Comparison of ENCODE assay signal across 8 cellular contexts in the genomic region with DNA sequence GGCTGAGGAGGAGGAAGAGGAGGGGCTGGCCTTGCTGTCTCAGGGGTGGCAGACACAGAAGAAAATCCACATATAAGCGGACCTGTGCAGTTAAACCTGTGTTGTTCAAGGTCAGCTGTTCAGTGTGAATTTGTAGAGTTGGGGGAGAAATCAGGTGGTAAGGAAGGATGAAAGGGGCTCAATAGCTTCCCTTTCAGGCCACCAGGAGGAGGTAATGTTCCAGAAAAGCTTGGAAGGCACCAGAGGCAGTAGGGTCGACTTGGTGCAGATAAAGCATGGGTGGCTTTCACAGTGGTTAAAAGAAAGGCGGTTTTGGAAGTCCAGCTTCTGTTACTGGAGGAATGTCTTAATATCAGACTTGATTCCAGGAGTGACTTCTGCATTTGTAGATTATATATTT.
DNase-seq lines count a peak whose midpoint lies in the region; ATAC-seq and TF ChIP-seq lines count a peak whose summit lies in the region.

No MANE protein-coding gene starts in this region.

- H3K4me1 ChIP-seq in OCI-LY7 (ENCODE audit: insufficient read depth, low read length, poor library complexity, severe bottlenecking) (no peaks in the 10 kb centered on the region), hepatocyte (ENCODE audit: insufficient read depth) (no peaks in the 10 kb centered on the region), gastrocnemius medialis (no peaks in the 10 kb centered on the region)

- no peak for TF ChIP-seq POLR2A in gastrocnemius medialis (IDR thresholded peaks at IDR 0.05)

- WGBS in hepatocyte (ENCODE audit: low lambda C conversion rate, missing lambda C conversion rate) = 30% methylated on average over 3 of the region's 3 CpGs

- in situ Hi-C loops in gastrocnemius medialis (cut with MboI; ENCODE audit: low sequenced_read_pairs in 4 of 4) = no loop called here

- CTCF ChIA-PET in OCI-LY7 (lab: Charles Lee; ENCODE audit: unreplicated experiment) = no interaction called here

- DNase-seq in DMS 273 treated with DMSO at 0.1 percent for 48 hours (lab: John Stamatoyannopoulos, UW) = peak; percentile 11
- DNase-seq in OCI-LY7 (ENCODE audit: low spot score) = peak; percentile 13
- peak; percentile 47 for DNase-seq in hepatocyte (ENCODE audit: low spot score)
- DNase-seq in gastrocnemius medialis = no peak
- DNase-seq in T-helper 1 cell = no peak

- H3K4me3 ChIP-seq in OCI-LY7 (ENCODE audit: low read depth, low read length, poor library complexity, severe bottlenecking) (no peak overlapping the region), hepatocyte (no peak overlapping the region), gastrocnemius medialis (no peak overlapping the region)

- intact Hi-C loops in OCI-LY7 (cut with micrococcal nuclease; ENCODE audit: unreplicated experiment) = loop anchor here (5.0 kb wide), 1 partner anchor 905 kb away; no protein-coding TSS in a partner anchor
- intact Hi-C loops in gastrocnemius medialis (cut with DNase I; ENCODE audit: low total_unique reads) = no loop called here

- no peak overlapping the region for H3K4me2 ChIP-seq in OCI-LY7 (ENCODE audit: low read length)
- no peak overlapping the region for H3K4me2 ChIP-seq in hepatocyte

- no TSS peak for BruUV-seq in OCI-LY7 (replicated peaks; lab: Mats Ljungman, UMichigan)

- no peaks in the 10 kb centered on the region for H3K36me3 ChIP-seq in OCI-LY7 (ENCODE audit: insufficient read depth, low read length)
- no peaks in the 10 kb centered on the region for H3K36me3 ChIP-seq in hepatocyte (replicated peaks; ENCODE audit: insufficient read depth, low read depth)
- H3K36me3 ChIP-seq in gastrocnemius medialis = no peaks in the 10 kb centered on the region

- H3K27ac ChIP-seq in OCI-LY7 (ENCODE audit: low read depth, low read length, poor library complexity, severe bottlenecking) = no peak overlapping the region
- H3K27ac ChIP-seq in hepatocyte = no peak overlapping the region
- H3K27ac ChIP-seq in gastrocnemius medialis = no peak overlapping the region

- H3K9me3 ChIP-seq in OCI-LY7 (ENCODE audit: low read length) (no peaks in the 10 kb centered on the region), hepatocyte (ENCODE audit: low read depth) (no peaks in the 10 kb centered on the region), gastrocnemius medialis (no peaks in the 10 kb centered on the region)

- H4K20me1 ChIP-seq in OCI-LY7 (ENCODE audit: insufficient read depth, low read length) (no peaks in the 10 kb centered on the region), hepatocyte (ENCODE audit: insufficient read depth, poor library complexity, severe bottlenecking) (no peaks in the 10 kb centered on the region)

- no peaks in the 10 kb centered on the region for H3K9me2 ChIP-seq in OCI-LY7 (ENCODE audit: insufficient read depth, low read length)
- no peaks in the 10 kb centered on the region for H3K9me2 ChIP-seq in hepatocyte (replicated peaks; ENCODE audit: insufficient read depth)

- TF ChIP-seq CTCF in OCI-LY7 (conservative IDR thresholded peaks at IDR 0.05; ENCODE audit: low read length) (peak; percentile 62), hepatocyte (IDR thresholded peaks at IDR 0.05; ENCODE audit: poor library complexity) (peak; percentile 58), gastrocnemius medialis (IDR thresholded peaks at IDR 0.05 in 4 of 5, conservative IDR thresholded peaks at IDR 0.05 in 1 of 5) (no peak)

- H3K79me2 ChIP-seq in OCI-LY7 (ENCODE audit: insufficient read depth, low read depth, low read length) (no peaks in the 10 kb centered on the region), hepatocyte (no peaks in the 10 kb centered on the region)

- ATAC-seq in HG02938 (IDR thresholded peaks at IDR 0.05; ENCODE audit: unreplicated experiment) = peak; percentile 70
- ATAC-seq in gastrocnemius medialis = no peak
- ATAC-seq in GM19467 (IDR thresholded peaks at IDR 0.05; ENCODE audit: unreplicated experiment) = no peak
- ATAC-seq in GM18870 (IDR thresholded peaks at IDR 0.05; ENCODE audit: unreplicated experiment) = no peak

- POLR2A ChIA-PET in OCI-LY7 (lab: Charles Lee) = interaction anchor here (1.0 kb wide), 1 partner anchor 11 kb away, joined by 5 read pairs; no protein-coding TSS in a partner anchor

- H2AFZ ChIP-seq in OCI-LY7 (ENCODE audit: low read length) = no peak overlapping the region
- no peak overlapping the region for H2AFZ ChIP-seq in hepatocyte

- H3K27me3 ChIP-seq in hepatocyte (no peaks in the 10 kb centered on the region), gastrocnemius medialis (no peaks in the 10 kb centered on the region)

Comparison
In these comparisons a context has a peak if more than half of its experiments do, and no peak if none do; other contexts are left out.
1. DNase-seq: peak in DMS 273 treated with DMSO at 0.1 percent for 48 hours (single experiment), OCI-LY7 (single experiment) and hepatocyte (single experiment); none in gastrocnemius medialis (0 of 2) and T-helper 1 cell (0 of 5).
2. CTCF ChIP-seq: peak in OCI-LY7 (single experiment) and hepatocyte (single experiment); none in gastrocnemius medialis (0 of 5).